Comparison of ENCODE assay signal across 30 cellular contexts in genomic region chr20:54113553-54113952, GRCh38. TPM values are rescaled to one million over a fixed set of nuclear protein-coding genes. Genes with fewer than 3 reads are reported as not detected.
"Had no signal": no experiment of that assay in that cellular context is flagged by ENCODE, and none has a peak within 500 bp of the region (broad histone marks: within the 10 kb centered on the region; RNA-seq: fewer than 3 reads in every experiment).

No MANE protein-coding gene starts in this region.

- H3K27me3 Mint-ChIP-seq: activated naive CD8-positive, alpha-beta T cell treated with anti-CD3 and anti-CD28 coated beads, Interleukin-2, amount 10 ng/mL, durations not matched to agents 7 days and 5 days had no signal

- H3K27me3 ChIP-seq: brain microvascular endothelial cell, upper lobe of left lung had no signal

- H3K36me3 Mint-ChIP-seq: activated naive CD8-positive, alpha-beta T cell treated with anti-CD3 and anti-CD28 coated beads, Interleukin-2, amount 10 ng/mL, durations not matched to agents 7 days and 5 days; mesothelial cell of epicardium; natural killer cell; stimulated activated effector memory CD8-positive, alpha-beta T cell treated with anti-CD3 and anti-CD28 coated beads, Interleukin-12 subunit alpha, Interleukin-12 subunit beta, amount 100 ng/mL, for 72 hours had no signal

- H3K9me3 Mint-ChIP-seq: activated B cell treated with CpG ODN at 0.5 μM for 24 hours; activated naive CD4-positive, alpha-beta T cell treated with anti-CD3 and anti-CD28 coated beads for 36 hours; activated T-helper 1 cell treated with anti-CD3 and anti-CD28 coated beads, Interleukin-12 subunit alpha, Interleukin-12 subunit beta, Interleukin-2, Interleukin-4 antibody, amounts not matched to agents 30 ng/mL and 10 ng/mL and 1 ng/mL, durations not matched to agents 14 hours and 24 hours and 36 hours; natural killer cell; stimulated activated effector memory CD8-positive, alpha-beta T cell treated with anti-CD3 and anti-CD28 coated beads, Interleukin-12 subunit alpha, Interleukin-12 subunit beta, amount 100 ng/mL, for 72 hours; stimulated activated naive CD8-positive, alpha-beta T cell treated with anti-CD3 and anti-CD28 coated beads, Interleukin-15, Interleukin-2, amounts not matched to agents 100 ng/mL and 50 ng/mL, for 24 hours; T-helper 1 cell treated with Interleukin-12 subunit alpha and Interleukin-12 subunit beta and Interleukin-4 antibody, amounts not matched to agents 30 μg/mL and 1 μg/mL, for 36 hours had no signal

- H3K4me3 Mint-ChIP-seq: activated B cell treated with CpG ODN at 0.5 μM for 24 hours; activated naive CD4-positive, alpha-beta T cell treated with anti-CD3 and anti-CD28 coated beads for 36 hours; activated naive CD8-positive, alpha-beta T cell treated with anti-CD3 and anti-CD28 coated beads, Interleukin-2, amount 10 ng/mL, durations not matched to agents 7 days and 5 days; activated T-helper 1 cell treated with anti-CD3 and anti-CD28 coated beads, Interleukin-12 subunit alpha, Interleukin-12 subunit beta, Interleukin-2, Interleukin-4 antibody, amounts not matched to agents 30 ng/mL and 10 ng/mL and 1 ng/mL, durations not matched to agents 14 hours and 24 hours and 36 hours; mesothelial cell of epicardium; natural killer cell; stimulated activated effector memory CD8-positive, alpha-beta T cell treated with anti-CD3 and anti-CD28 coated beads, Interleukin-12 subunit alpha, Interleukin-12 subunit beta, amount 100 ng/mL, for 72 hours; stimulated activated naive CD8-positive, alpha-beta T cell treated with anti-CD3 and anti-CD28 coated beads, Interleukin-15, Interleukin-2, amounts not matched to agents 100 ng/mL and 50 ng/mL, for 24 hours; T-helper 1 cell treated with Interleukin-12 subunit alpha and Interleukin-12 subunit beta and Interleukin-4 antibody, amounts not matched to agents 30 μg/mL and 1 μg/mL, for 36 hours had no signal

- ATAC-seq: gastroesophageal sphincter; natural killer cell; right cardiac atrium; stimulated activated effector memory CD8-positive, alpha-beta T cell treated with anti-CD3 and anti-CD28 coated beads, Interleukin-12 subunit alpha, Interleukin-12 subunit beta, amount 100 ng/mL, for 72 hours had no signal

- H3K27ac Mint-ChIP-seq: activated B cell treated with CpG ODN at 0.5 μM for 24 hours; activated naive CD4-positive, alpha-beta T cell treated with anti-CD3 and anti-CD28 coated beads for 36 hours; activated naive CD8-positive, alpha-beta T cell treated with anti-CD3 and anti-CD28 coated beads, Interleukin-2, amount 10 ng/mL, durations not matched to agents 7 days and 5 days; activated T-helper 1 cell treated with anti-CD3 and anti-CD28 coated beads, Interleukin-12 subunit alpha, Interleukin-12 subunit beta, Interleukin-2, Interleukin-4 antibody, amounts not matched to agents 30 ng/mL and 10 ng/mL and 1 ng/mL, durations not matched to agents 14 hours and 24 hours and 36 hours; mesothelial cell of epicardium; natural killer cell; stimulated activated effector memory CD8-positive, alpha-beta T cell treated with anti-CD3 and anti-CD28 coated beads, Interleukin-12 subunit alpha, Interleukin-12 subunit beta, amount 100 ng/mL, for 72 hours; stimulated activated naive CD8-positive, alpha-beta T cell treated with anti-CD3 and anti-CD28 coated beads, Interleukin-15, Interleukin-2, amounts not matched to agents 100 ng/mL and 50 ng/mL, for 24 hours; T-helper 1 cell treated with Interleukin-12 subunit alpha and Interleukin-12 subunit beta and Interleukin-4 antibody, amounts not matched to agents 30 μg/mL and 1 μg/mL, for 36 hours had no signal

- H3K4me1 ChIP-seq: gastroesophageal sphincter had no signal

- H3K36me3 ChIP-seq: brain microvascular endothelial cell, gastroesophageal sphincter, thoracic aorta, upper lobe of left lung had no signal

- H3K9me3 ChIP-seq: gastroesophageal sphincter, thoracic aorta, upper lobe of left lung had no signal

- H3K4me3 ChIP-seq: gastroesophageal sphincter, SK-N-MC, thoracic aorta, upper lobe of left lung had no signal

- H3K27ac ChIP-seq: brain microvascular endothelial cell, gastroesophageal sphincter, SK-N-MC, thoracic aorta, upper lobe of left lung had no signal

- H3K4me1 Mint-ChIP-seq: activated B cell treated with CpG ODN at 0.5 μM for 24 hours; activated naive CD8-positive, alpha-beta T cell treated with anti-CD3 and anti-CD28 coated beads, Interleukin-2, amount 10 ng/mL, durations not matched to agents 7 days and 5 days; natural killer cell; stimulated activated effector memory CD8-positive, alpha-beta T cell treated with anti-CD3 and anti-CD28 coated beads, Interleukin-12 subunit alpha, Interleukin-12 subunit beta, amount 100 ng/mL, for 72 hours had no signal

- DNase-seq: activated B cell treated with CpG ODN at 0.5 μM for 24 hours; activated CD4-positive, alpha-beta T cell treated with anti-CD3 and anti-CD28 coated beads for 48 hours; activated CD4-positive, alpha-beta T cell treated with anti-CD3 and anti-CD28 coated beads, Interleukin-2, amount 50 U/mL, for 48 hours; activated CD8-positive, alpha-beta memory T cell treated with anti-CD3 and anti-CD28 coated beads for 24 hours; activated effector memory CD4-positive, alpha-beta T cell treated with anti-CD3 and anti-CD28 coated beads, Interleukin-2, amount 50 U/mL, for 16 hours; activated naive CD4-positive, alpha-beta T cell treated with anti-CD3 and anti-CD28 coated beads for 36 hours; activated naive CD8-positive, alpha-beta T cell treated with anti-CD3 and anti-CD28 coated beads, Interleukin-2, amount 10 ng/mL, durations not matched to agents 7 days and 5 days; brain microvascular endothelial cell; dermis blood vessel endothelial cell; effector CD8-positive, alpha-beta T cell; hippocampal formation; kidney; natural killer cell; right cardiac atrium; stimulated activated CD4-positive, alpha-beta T cell treated with anti-CD3 and anti-CD28 coated beads, Interleukin-4, amount 100 ng/mL, for 24 hours; SW 1271; T-helper 9 cell; upper lobe of left lung had no signal

RNA-seq across cellular contexts. Expression of gene BCAS1, which starts 43.2 kb away (rescaled TPM):
- total RNA-seq: activated T-helper 1 cell treated with anti-CD3 and anti-CD28 coated beads, Interleukin-12 subunit alpha, Interleukin-12 subunit beta, Interleukin-2, Interleukin-4 antibody, amounts not matched to agents 30 ng/mL and 10 ng/mL and 1 ng/mL, durations not matched to agents 14 hours and 24 hours and 36 hours; astrocyte; cardiac septum; dermis blood vessel endothelial cell; pulmonary artery endothelial cell; subcutaneous adipose tissue had no signal
